2 cellular contexts compared by ENCODE assay signal in the genomic region with DNA sequence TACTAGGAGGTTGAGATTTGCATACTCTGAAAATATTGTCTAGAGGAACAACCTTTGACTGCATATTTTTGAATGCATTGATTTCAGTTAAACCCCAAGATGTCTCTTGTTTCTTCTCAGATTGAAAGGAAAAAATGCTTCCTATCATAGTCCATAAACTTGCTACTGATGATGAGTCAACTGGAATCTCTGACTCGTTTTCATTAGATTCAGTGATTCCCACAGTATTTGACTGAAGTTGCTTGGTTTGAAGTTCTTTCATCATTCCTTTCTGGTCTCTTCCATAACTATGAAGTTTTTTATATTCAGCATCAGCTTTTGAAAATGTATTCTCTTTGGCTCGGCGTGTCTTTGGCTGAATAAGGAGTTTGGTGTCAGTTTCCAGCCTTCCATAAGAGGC.
TF ChIP-seq lines count a peak whose summit lies in the region.

No MANE protein-coding gene starts in this region.

TF ChIP-seq in IMR-90, 13 proteins besides CTCF, POLR2A, EP300 and RAD21:
- TF ChIP-seq, protein P1, sequence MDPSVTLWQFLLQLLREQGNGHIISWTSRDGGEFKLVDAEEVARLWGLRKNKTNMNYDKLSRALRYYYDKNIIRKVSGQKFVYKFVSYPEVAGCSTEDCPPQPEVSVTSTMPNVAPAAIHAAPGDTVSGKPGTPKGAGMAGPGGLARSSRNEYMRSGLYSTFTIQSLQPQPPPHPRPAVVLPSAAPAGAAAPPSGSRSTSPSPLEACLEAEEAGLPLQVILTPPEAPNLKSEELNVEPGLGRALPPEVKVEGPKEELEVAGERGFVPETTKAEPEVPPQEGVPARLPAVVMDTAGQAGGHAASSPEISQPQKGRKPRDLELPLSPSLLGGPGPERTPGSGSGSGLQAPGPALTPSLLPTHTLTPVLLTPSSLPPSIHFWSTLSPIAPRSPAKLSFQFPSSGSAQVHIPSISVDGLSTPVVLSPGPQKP (IDR thresholded peaks at IDR 0.05; ENCODE audit: borderline replicate concordance, low read depth, low read length) = no peak
- no peak for TF ChIP-seq BHLHE40 (IDR thresholded peaks at IDR 0.05; ENCODE audit: low read depth, low read length)
- no peak for TF ChIP-seq MXI1 (IDR thresholded peaks at IDR 0.05; ENCODE audit: borderline replicate concordance, low read depth, low read length)
- no peak for TF ChIP-seq SMC3 (IDR thresholded peaks at IDR 0.05; ENCODE audit: low read depth, low read length)
- TF ChIP-seq CHD1 (IDR thresholded peaks at IDR 0.05; ENCODE audit: low read depth, low read length) = no peak

TF ChIP-seq in K562, 482 proteins besides CTCF, POLR2A, EP300 and RAD21:
- no peak for TF ChIP-seq SRSF9 (IDR thresholded peaks at IDR 0.05; ENCODE audit: borderline replicate concordance, low read depth, low read length)
- TF ChIP-seq ZNF79 (CRISPR knock-in tag; IDR thresholded peaks at IDR 0.05; ENCODE audit: low read depth) = no peak
- no peak for TF ChIP-seq TBL1XR1 (IDR thresholded peaks at IDR 0.05; ENCODE audit: low read length in 2 of 2)
- TF ChIP-seq PHB2 (IDR thresholded peaks at IDR 0.05; ENCODE audit: low read depth) = no peak
- TF ChIP-seq, protein P2, sequence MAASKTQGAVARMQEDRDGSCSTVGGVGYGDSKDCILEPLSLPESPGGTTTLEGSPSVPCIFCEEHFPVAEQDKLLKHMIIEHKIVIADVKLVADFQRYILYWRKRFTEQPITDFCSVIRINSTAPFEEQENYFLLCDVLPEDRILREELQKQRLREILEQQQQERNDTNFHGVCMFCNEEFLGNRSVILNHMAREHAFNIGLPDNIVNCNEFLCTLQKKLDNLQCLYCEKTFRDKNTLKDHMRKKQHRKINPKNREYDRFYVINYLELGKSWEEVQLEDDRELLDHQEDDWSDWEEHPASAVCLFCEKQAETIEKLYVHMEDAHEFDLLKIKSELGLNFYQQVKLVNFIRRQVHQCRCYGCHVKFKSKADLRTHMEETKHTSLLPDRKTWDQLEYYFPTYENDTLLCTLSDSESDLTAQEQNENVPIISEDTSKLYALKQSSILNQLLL (CRISPR knock-in tag; IDR thresholded peaks at IDR 0.05; ENCODE audit: borderline replicate concordance) = no peak
- no peak for TF ChIP-seq KDM5B (IDR thresholded peaks at IDR 0.05; ENCODE audit: insufficient replicate concordance, low read depth, low read length)
- TF ChIP-seq, protein P3, sequence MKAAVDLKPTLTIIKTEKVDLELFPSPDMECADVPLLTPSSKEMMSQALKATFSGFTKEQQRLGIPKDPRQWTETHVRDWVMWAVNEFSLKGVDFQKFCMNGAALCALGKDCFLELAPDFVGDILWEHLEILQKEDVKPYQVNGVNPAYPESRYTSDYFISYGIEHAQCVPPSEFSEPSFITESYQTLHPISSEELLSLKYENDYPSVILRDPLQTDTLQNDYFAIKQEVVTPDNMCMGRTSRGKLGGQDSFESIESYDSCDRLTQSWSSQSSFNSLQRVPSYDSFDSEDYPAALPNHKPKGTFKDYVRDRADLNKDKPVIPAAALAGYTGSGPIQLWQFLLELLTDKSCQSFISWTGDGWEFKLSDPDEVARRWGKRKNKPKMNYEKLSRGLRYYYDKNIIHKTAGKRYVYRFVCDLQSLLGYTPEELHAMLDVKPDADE (conservative IDR thresholded peaks at IDR 0.05; ENCODE audit: control insufficient read depth, low read depth, low read length) = no peak
- no peak for TF ChIP-seq ZFP30 (CRISPR knock-in tag; IDR thresholded peaks at IDR 0.05; ENCODE audit: borderline replicate concordance)
- TF ChIP-seq POLR3G (IDR thresholded peaks at IDR 0.05; ENCODE audit: extremely low read depth, insufficient read length, insufficient replicate concordance) = no peak
- no peak for TF ChIP-seq ZNF699 (CRISPR knock-in tag; IDR thresholded peaks at IDR 0.05; ENCODE audit: insufficient replicate concordance)
- TF ChIP-seq CHD1 (IDR thresholded peaks at IDR 0.05; ENCODE audit: low read length) = no peak
- TF ChIP-seq RFX5 (IDR thresholded peaks at IDR 0.05; ENCODE audit: low read depth, low read length) = no peak
- TF ChIP-seq, protein P4, sequence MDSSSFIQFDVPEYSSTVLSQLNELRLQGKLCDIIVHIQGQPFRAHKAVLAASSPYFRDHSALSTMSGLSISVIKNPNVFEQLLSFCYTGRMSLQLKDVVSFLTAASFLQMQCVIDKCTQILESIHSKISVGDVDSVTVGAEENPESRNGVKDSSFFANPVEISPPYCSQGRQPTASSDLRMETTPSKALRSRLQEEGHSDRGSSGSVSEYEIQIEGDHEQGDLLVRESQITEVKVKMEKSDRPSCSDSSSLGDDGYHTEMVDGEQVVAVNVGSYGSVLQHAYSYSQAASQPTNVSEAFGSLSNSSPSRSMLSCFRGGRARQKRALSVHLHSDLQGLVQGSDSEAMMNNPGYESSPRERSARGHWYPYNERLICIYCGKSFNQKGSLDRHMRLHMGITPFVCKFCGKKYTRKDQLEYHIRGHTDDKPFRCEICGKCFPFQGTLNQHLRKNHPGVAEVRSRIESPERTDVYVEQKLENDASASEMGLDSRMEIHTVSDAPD (CRISPR knock-in tag; IDR thresholded peaks at IDR 0.05) = no peak
- TF ChIP-seq SPI1 (IDR thresholded peaks at IDR 0.05; ENCODE audit: borderline replicate concordance, low read depth, low read length) = no peak
- TF ChIP-seq, protein P5, sequence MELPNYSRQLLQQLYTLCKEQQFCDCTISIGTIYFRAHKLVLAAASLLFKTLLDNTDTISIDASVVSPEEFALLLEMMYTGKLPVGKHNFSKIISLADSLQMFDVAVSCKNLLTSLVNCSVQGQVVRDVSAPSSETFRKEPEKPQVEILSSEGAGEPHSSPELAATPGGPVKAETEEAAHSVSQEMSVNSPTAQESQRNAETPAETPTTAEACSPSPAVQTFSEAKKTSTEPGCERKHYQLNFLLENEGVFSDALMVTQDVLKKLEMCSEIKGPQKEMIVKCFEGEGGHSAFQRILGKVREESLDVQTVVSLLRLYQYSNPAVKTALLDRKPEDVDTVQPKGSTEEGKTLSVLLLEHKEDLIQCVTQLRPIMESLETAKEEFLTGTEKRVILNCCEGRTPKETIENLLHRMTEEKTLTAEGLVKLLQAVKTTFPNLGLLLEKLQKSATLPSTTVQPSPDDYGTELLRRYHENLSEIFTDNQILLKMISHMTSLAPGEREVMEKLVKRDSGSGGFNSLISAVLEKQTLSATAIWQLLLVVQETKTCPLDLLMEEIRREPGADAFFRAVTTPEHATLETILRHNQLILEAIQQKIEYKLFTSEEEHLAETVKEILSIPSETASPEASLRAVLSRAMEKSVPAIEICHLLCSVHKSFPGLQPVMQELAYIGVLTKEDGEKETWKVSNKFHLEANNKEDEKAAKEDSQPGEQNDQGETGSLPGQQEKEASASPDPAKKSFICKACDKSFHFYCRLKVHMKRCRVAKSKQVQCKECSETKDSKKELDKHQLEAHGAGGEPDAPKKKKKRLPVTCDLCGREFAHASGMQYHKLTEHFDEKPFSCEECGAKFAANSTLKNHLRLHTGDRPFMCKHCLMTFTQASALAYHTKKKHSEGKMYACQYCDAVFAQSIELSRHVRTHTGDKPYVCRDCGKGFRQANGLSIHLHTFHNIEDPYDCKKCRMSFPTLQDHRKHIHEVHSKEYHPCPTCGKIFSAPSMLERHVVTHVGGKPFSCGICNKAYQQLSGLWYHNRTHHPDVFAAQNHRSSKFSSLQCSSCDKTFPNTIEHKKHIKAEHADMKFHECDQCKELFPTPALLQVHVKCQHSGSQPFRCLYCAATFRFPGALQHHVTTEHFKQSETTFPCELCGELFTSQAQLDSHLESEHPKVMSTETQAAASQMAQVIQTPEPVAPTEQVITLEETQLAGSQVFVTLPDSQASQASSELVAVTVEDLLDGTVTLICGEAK (IDR thresholded peaks at IDR 0.05) = no peak
- TF ChIP-seq, protein P5 (CRISPR knock-in tag; IDR thresholded peaks at IDR 0.05) = no peak
- TF ChIP-seq ELF4 (CRISPR knock-in tag; IDR thresholded peaks at IDR 0.05) = no peak
- TF ChIP-seq, protein P6, sequence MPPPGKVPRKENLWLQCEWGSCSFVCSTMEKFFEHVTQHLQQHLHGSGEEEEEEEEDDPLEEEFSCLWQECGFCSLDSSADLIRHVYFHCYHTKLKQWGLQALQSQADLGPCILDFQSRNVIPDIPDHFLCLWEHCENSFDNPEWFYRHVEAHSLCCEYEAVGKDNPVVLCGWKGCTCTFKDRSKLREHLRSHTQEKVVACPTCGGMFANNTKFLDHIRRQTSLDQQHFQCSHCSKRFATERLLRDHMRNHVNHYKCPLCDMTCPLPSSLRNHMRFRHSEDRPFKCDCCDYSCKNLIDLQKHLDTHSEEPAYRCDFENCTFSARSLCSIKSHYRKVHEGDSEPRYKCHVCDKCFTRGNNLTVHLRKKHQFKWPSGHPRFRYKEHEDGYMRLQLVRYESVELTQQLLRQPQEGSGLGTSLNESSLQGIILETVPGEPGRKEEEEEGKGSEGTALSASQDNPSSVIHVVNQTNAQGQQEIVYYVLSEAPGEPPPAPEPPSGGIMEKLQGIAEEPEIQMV (tag; conservative IDR thresholded peaks at IDR 0.05; ENCODE audit: low read depth) = no peak
- TF ChIP-seq ZNF384 (IDR thresholded peaks at IDR 0.05; ENCODE audit: low read depth, low read length) = no peak
- TF ChIP-seq ZNF444 (CRISPR knock-in tag; IDR thresholded peaks at IDR 0.05) = no peak
- no peak for TF ChIP-seq ZNF561 (CRISPR knock-in tag; conservative IDR thresholded peaks at IDR 0.05)
